ENCODE assay signal across 28 cellular contexts in genomic region chr3:31185004-31185357, GRCh38.
DNase-seq lines count a peak whose midpoint lies in the region; ATAC-seq and TF ChIP-seq lines count a peak whose summit lies in the region.
"Had no signal": no experiment of that assay in that cellular context is flagged by ENCODE, and none has a peak within 500 bp of the region (broad histone marks: within the 10 kb centered on the region; RNA-seq: fewer than 3 reads in every experiment).

No MANE protein-coding gene starts in this region.

- no peak overlapping the region for H3K27ac ChIP-seq in right cardiac atrium (ENCODE audit: low read length)
- no peak overlapping the region for H3K27ac ChIP-seq in left ventricle myocardium inferior (replicated peaks)
- H3K27ac ChIP-seq in brain microvascular endothelial cell: no peak overlapping the region
- H3K27ac ChIP-seq: A549, esophagus muscularis mucosa, neural progenitor cell had no signal

- H3K9me3 ChIP-seq in right cardiac atrium (ENCODE audit: control insufficient read depth, low read length) (no peaks in the 10 kb centered on the region), left ventricle myocardium inferior (replicated peaks) (no peaks in the 10 kb centered on the region)
- H3K9me3 ChIP-seq: A549, esophagus muscularis mucosa had no signal

- TF ChIP-seq CTCF in left ventricle myocardium inferior (IDR thresholded peaks at IDR 0.05; ENCODE audit: borderline replicate concordance) (no peak), brain microvascular endothelial cell (IDR thresholded peaks at IDR 0.05; ENCODE audit: low read depth, low read length, missing control alignments) (no peak)

- ATAC-seq in right cardiac atrium (peak; percentile 40 to 69), GM18505 (IDR thresholded peaks at IDR 0.05; ENCODE audit: unreplicated experiment) (no peak), GM21786 (IDR thresholded peaks at IDR 0.05; ENCODE audit: unreplicated experiment) (no peak)
- ATAC-seq: A549; activated CD4-positive, CD25-positive, alpha-beta regulatory T cell treated with anti-CD3 and anti-CD28 coated beads, Interleukin-2, amount 50 U/mL, for 24 hours; activated naive CD8-positive, alpha-beta T cell treated with anti-CD3 and anti-CD28 coated beads, Interleukin-2, amount 50 U/mL, for 24 hours; HCT116; K562 had no signal

- 71% methylated on average over 2 of the region's 2 CpGs for WGBS in right cardiac atrium

- intact Hi-C loops in right cardiac atrium (cut with DNase I): no loop called here
- intact Hi-C loops in left ventricle myocardium inferior (cut with micrococcal nuclease): no loop called here

- H3K36me3 ChIP-seq in left ventricle myocardium inferior (no peaks in the 10 kb centered on the region), brain microvascular endothelial cell (replicated peaks) (no peaks in the 10 kb centered on the region)
- H3K36me3 ChIP-seq: esophagus muscularis mucosa, neural progenitor cell had no signal

- H3K4me3 ChIP-seq in right cardiac atrium (ENCODE audit: low read length) (no peak overlapping the region), left ventricle myocardium inferior (no peak overlapping the region), brain microvascular endothelial cell (ENCODE audit: low read depth, low read length) (no peak overlapping the region)
- H3K4me3 ChIP-seq: A549, esophagus muscularis mucosa, K562, lung, neural progenitor cell, smooth muscle cell had no signal

- H3K27me3 ChIP-seq in right cardiac atrium (ENCODE audit: control insufficient read depth, insufficient read depth): no peaks in the 10 kb centered on the region
- peaks cover 19% of the 10 kb centered on the region for H3K27me3 ChIP-seq in left ventricle myocardium inferior (ENCODE audit: low read depth)
- no peaks in the 10 kb centered on the region for H3K27me3 ChIP-seq in brain microvascular endothelial cell (replicated peaks)
- H3K27me3 ChIP-seq: esophagus muscularis mucosa, neural progenitor cell had no signal

- peaks cover 2% of the 10 kb centered on the region for H3K4me1 ChIP-seq in right cardiac atrium (ENCODE audit: control insufficient read depth, insufficient read depth, low read length)
- no peaks in the 10 kb centered on the region for H3K4me1 ChIP-seq in left ventricle myocardium inferior
- H3K4me1 ChIP-seq: A549 had no signal

- in situ Hi-C loops in brain microvascular endothelial cell (cut with HindIII; ENCODE audit: low pct_ligation_motif_present, low sequenced_read_pairs): no loop called here

- DNase-seq in right cardiac atrium (peak in 1 of 3 donors; percentile 15), left ventricle myocardium inferior (no peak), brain microvascular endothelial cell (peak; percentile 47), myocyte (ENCODE audit: low read depth) (peak; percentile 46)
- DNase-seq in stimulated activated CD4-positive, alpha-beta T cell treated with anti-CD3 and anti-CD28 coated beads, Interleukin-12 subunit alpha, Interleukin-12 subunit beta, amount 100 ng/mL, for 4 hours: no peak
- no peak for DNase-seq in activated CD4-positive, alpha-beta T cell treated with anti-CD3 and anti-CD28 coated beads, Interleukin-2, amount 50 U/mL, for 1 hour
- DNase-seq: activated CD4-positive, alpha-beta memory T cell treated with anti-CD3 and anti-CD28 coated beads, Interleukin-2, amount 10 ng/mL, durations not matched to agents 7 days and 5 days; activated effector memory CD4-positive, alpha-beta T cell treated with Interleukin-2 at 50 U/mL for 16 hours; activated naive CD8-positive, alpha-beta T cell treated with anti-CD3 and anti-CD28 coated beads, Interleukin-2, amount 50 U/mL, for 24 hours; COR-L47; cortex of kidney; endodermal cell; MV-4-11; NCI-H1694; NCI-H2171 treated with DMSO at 0.1 percent for 48 hours; NCI-H526; posterior cingulate gyrus; T-helper 1 cell had no signal

- TF ChIP-seq POLR2A in GM18505 (IDR thresholded peaks at IDR 0.05; ENCODE audit: borderline replicate concordance, extremely low read depth, insufficient read depth, insufficient read length): no peak

Comparison
In these comparisons a context has a peak if more than half of its experiments do, and no peak if none do; other contexts are left out.
1. ATAC-seq: peak in right cardiac atrium (2 of 2); none in GM18505 (single experiment) and GM21786 (single experiment).
2. DNase-seq: peak in brain microvascular endothelial cell (single experiment) and myocyte (single experiment); none in left ventricle myocardium inferior (single experiment), stimulated activated CD4-positive, alpha-beta T cell treated with anti-CD3 and anti-CD28 coated beads, Interleukin-12 subunit alpha, Interleukin-12 subunit beta, amount 100 ng/mL, for 4 hours (single experiment) and activated CD4-positive, alpha-beta T cell treated with anti-CD3 and anti-CD28 coated beads, Interleukin-2, amount 50 U/mL, for 1 hour (single experiment).